Comparison of ENCODE assay signal across 30 cellular contexts in the genomic region with DNA sequence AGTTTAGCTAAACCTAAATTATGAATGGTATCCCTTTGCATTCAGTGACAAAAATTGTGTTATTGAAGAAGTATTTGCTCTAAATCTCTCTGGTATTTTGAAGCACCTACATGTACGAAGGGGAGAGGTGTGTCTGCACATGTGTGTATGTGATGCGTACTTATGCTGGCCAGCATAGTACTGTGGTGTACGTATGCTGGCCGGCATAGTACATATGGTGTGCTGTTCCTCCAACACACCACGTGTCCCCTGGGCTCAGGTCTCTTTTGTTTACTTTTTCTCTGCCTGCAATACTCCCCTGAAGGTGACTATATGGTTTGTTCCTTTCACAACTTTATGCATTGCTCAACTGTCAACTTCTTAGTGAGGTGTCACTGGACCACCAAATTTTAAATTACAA.
"Had no signal": no experiment of that assay in that cellular context is flagged by ENCODE, and none has a peak within 500 bp of the region (broad histone marks: within the 10 kb centered on the region; RNA-seq: fewer than 3 reads in every experiment).

No MANE protein-coding gene starts in this region.

- H3K4me2 ChIP-seq: KMS-11, SK-N-SH had no signal

- H3K4me3 ChIP-seq: ascending aorta, cardiac muscle cell, SJSA1 had no signal

- FAIRE-seq: TTC549 had no signal

- DNase-seq: activated CD4-positive, alpha-beta T cell treated with anti-CD3 and anti-CD28 coated beads for 36 hours; activated CD4-positive, alpha-beta T cell treated with anti-CD3 and anti-CD28 coated beads, Interleukin-2, amount 10 ng/mL, durations not matched to agents 7 days and 5 days; activated CD4-positive, alpha-beta T cell treated with anti-CD3 and anti-CD28 coated beads, Interleukin-2, amount 50 U/mL, for 48 hours; activated CD8-positive, alpha-beta T cell treated with anti-CD3 and anti-CD28 coated beads, Interleukin-2, amount 10 ng/mL, durations not matched to agents 7 days and 5 days; activated gamma-delta T cell; activated naive CD4-positive, alpha-beta T cell treated with Interleukin-2 at 50 U/mL for 16 hours; activated naive CD8-positive, alpha-beta T cell treated with anti-CD3 and anti-CD28 coated beads, Interleukin-2, amount 10 ng/mL, durations not matched to agents 7 days and 5 days; activated T-cell treated with anti-CD3 and anti-CD28 coated beads, Interleukin-2, amount 50 U/mL, for 24 hours; amygdala; MM.1S; MV-4-11; NCI-H1092; NCI-H1436 treated with DMSO at 0.1 percent for 48 hours; NCI-H1694 treated with DMSO at 0.1 percent for 48 hours; NCI-H2029; NCI-H345; NCI-H524 treated with DMSO at 0.1 percent for 48 hours; SHP77; SK-N-SH had no signal

- H3K4me1 ChIP-seq: SJSA1 had no signal

- H3K4me3 Mint-ChIP-seq: activated CD4-positive, alpha-beta T cell treated with anti-CD3 and anti-CD28 coated beads for 36 hours; activated CD4-positive, alpha-beta T cell treated with anti-CD3 and anti-CD28 coated beads, Interleukin-2, amount 10 ng/mL, durations not matched to agents 7 days and 5 days; activated CD8-positive, alpha-beta T cell treated with anti-CD3 and anti-CD28 coated beads, Interleukin-2, amount 10 ng/mL, durations not matched to agents 7 days and 5 days; activated naive CD4-positive, alpha-beta T cell treated with anti-CD3 and anti-CD28 coated beads, Interleukin-2, amount 50 U/mL, for 24 hours; activated naive CD8-positive, alpha-beta T cell treated with anti-CD3 and anti-CD28 coated beads, Interleukin-2, amount 10 ng/mL, durations not matched to agents 7 days and 5 days; activated T-cell treated with anti-CD3 and anti-CD28 coated beads, Interleukin-2, amount 50 U/mL, for 24 hours; central memory CD8-positive, alpha-beta T cell; WTC11 had no signal

- H3K27ac Mint-ChIP-seq: activated CD4-positive, alpha-beta T cell treated with anti-CD3 and anti-CD28 coated beads for 36 hours; activated CD4-positive, alpha-beta T cell treated with anti-CD3 and anti-CD28 coated beads, Interleukin-2, amount 10 ng/mL, durations not matched to agents 7 days and 5 days; activated CD8-positive, alpha-beta T cell treated with anti-CD3 and anti-CD28 coated beads, Interleukin-2, amount 10 ng/mL, durations not matched to agents 7 days and 5 days; activated naive CD4-positive, alpha-beta T cell treated with anti-CD3 and anti-CD28 coated beads, Interleukin-2, amount 50 U/mL, for 24 hours; activated naive CD8-positive, alpha-beta T cell treated with anti-CD3 and anti-CD28 coated beads, Interleukin-2, amount 10 ng/mL, durations not matched to agents 7 days and 5 days; activated T-cell treated with anti-CD3 and anti-CD28 coated beads, Interleukin-2, amount 50 U/mL, for 24 hours; activated T-helper 2 cell treated with anti-CD3 and anti-CD28 coated beads, Interferon-gamma antibody, Interleukin-2, Interleukin-4, amounts not matched to agents 10 μg/mL and 5 μg/mL and 100 μg/mL, durations not matched to agents 14 hours and 24 hours and 36 hours; WTC11 had no signal

- H3K27me3 ChIP-seq: ascending aorta, cardiac muscle cell had no signal

- H3K9ac ChIP-seq: KMS-11, SK-N-SH had no signal

- ATAC-seq: activated CD4-positive, alpha-beta T cell treated with anti-CD3 and anti-CD28 coated beads for 36 hours; activated CD4-positive, CD25-positive, alpha-beta regulatory T cell treated with anti-CD3 and anti-CD28 coated beads, Interleukin-2, amount 50 U/mL, for 24 hours; activated CD8-positive, alpha-beta T cell treated with anti-CD3 and anti-CD28 coated beads, Interleukin-2, amount 10 ng/mL, durations not matched to agents 7 days and 5 days; Panc1; WTC11 had no signal

- H3K27me3 Mint-ChIP-seq: activated CD4-positive, alpha-beta T cell treated with anti-CD3 and anti-CD28 coated beads for 36 hours; activated CD4-positive, alpha-beta T cell treated with anti-CD3 and anti-CD28 coated beads, Interleukin-2, amount 10 ng/mL, durations not matched to agents 7 days and 5 days; activated naive CD4-positive, alpha-beta T cell treated with anti-CD3 and anti-CD28 coated beads, Interleukin-2, amount 50 U/mL, for 24 hours; activated naive CD8-positive, alpha-beta T cell treated with anti-CD3 and anti-CD28 coated beads, Interleukin-2, amount 10 ng/mL, durations not matched to agents 7 days and 5 days; activated T-cell treated with anti-CD3 and anti-CD28 coated beads, Interleukin-2, amount 50 U/mL, for 24 hours; central memory CD8-positive, alpha-beta T cell had no signal

- H3K4me1 Mint-ChIP-seq: activated CD4-positive, alpha-beta T cell treated with anti-CD3 and anti-CD28 coated beads for 36 hours; activated CD4-positive, alpha-beta T cell treated with anti-CD3 and anti-CD28 coated beads, Interleukin-2, amount 10 ng/mL, durations not matched to agents 7 days and 5 days; activated naive CD4-positive, alpha-beta T cell treated with anti-CD3 and anti-CD28 coated beads, Interleukin-2, amount 50 U/mL, for 24 hours; activated naive CD8-positive, alpha-beta T cell treated with anti-CD3 and anti-CD28 coated beads, Interleukin-2, amount 10 ng/mL, durations not matched to agents 7 days and 5 days had no signal

- H3K36me3 ChIP-seq: ascending aorta, cardiac muscle cell, SJSA1 had no signal

- H3K9me3 Mint-ChIP-seq: activated CD4-positive, alpha-beta T cell treated with anti-CD3 and anti-CD28 coated beads, Interleukin-2, amount 10 ng/mL, durations not matched to agents 7 days and 5 days; activated naive CD4-positive, alpha-beta T cell treated with anti-CD3 and anti-CD28 coated beads, Interleukin-2, amount 50 U/mL, for 24 hours; activated naive CD8-positive, alpha-beta T cell treated with anti-CD3 and anti-CD28 coated beads, Interleukin-2, amount 10 ng/mL, durations not matched to agents 7 days and 5 days; activated T-cell treated with anti-CD3 and anti-CD28 coated beads, Interleukin-2, amount 50 U/mL, for 24 hours; activated T-helper 2 cell treated with anti-CD3 and anti-CD28 coated beads, Interferon-gamma antibody, Interleukin-2, Interleukin-4, amounts not matched to agents 10 μg/mL and 5 μg/mL and 100 μg/mL, durations not matched to agents 14 hours and 24 hours and 36 hours; central memory CD8-positive, alpha-beta T cell; WTC11 had no signal

- H3K27ac ChIP-seq: cardiac muscle cell, KMS-11, SJSA1 had no signal

- H3K9me3 ChIP-seq: ascending aorta, SJSA1, SK-N-SH had no signal

- H3K36me3 Mint-ChIP-seq: activated naive CD4-positive, alpha-beta T cell treated with anti-CD3 and anti-CD28 coated beads, Interleukin-2, amount 50 U/mL, for 24 hours; activated naive CD8-positive, alpha-beta T cell treated with anti-CD3 and anti-CD28 coated beads, Interleukin-2, amount 10 ng/mL, durations not matched to agents 7 days and 5 days; WTC11 had no signal
